Comparison of ENCODE assay signal across 1 cellular context in the genomic region with DNA sequence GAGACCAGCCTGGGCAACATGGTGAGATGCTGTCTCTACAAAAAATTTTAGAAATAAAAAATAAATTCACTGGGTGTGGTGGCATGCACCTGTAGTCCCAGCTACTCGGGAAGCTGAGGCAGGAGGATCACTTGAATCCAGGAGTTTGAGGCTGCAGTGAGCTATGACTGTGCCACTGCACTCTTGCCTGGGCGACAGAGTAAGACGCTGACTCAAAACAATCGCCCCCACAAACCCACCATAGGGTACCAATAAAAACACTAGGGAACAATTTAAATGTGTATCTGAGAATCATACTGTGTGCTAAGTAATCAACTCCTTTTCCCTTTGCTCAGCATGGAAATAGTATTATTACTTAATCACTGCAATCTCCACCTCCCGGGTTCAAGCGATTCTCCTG.
TF ChIP-seq lines count a peak whose summit lies in the region.

No MANE protein-coding gene starts in this region.

TF ChIP-seq in HEK293, 187 proteins besides CTCF, POLR2A, EP300 and RAD21:
- TF ChIP-seq ZIC2 (tag by site-specific recombination; IDR thresholded peaks at IDR 0.05) (peak; percentile 41), ZFHX2 (tag by site-specific recombination; conservative IDR thresholded peaks at IDR 0.05) (0 out of 2 replicates have a peak, but pooled peaks have one; percentile 14)
